22 cellular contexts compared by ENCODE assay signal in the genomic region with DNA sequence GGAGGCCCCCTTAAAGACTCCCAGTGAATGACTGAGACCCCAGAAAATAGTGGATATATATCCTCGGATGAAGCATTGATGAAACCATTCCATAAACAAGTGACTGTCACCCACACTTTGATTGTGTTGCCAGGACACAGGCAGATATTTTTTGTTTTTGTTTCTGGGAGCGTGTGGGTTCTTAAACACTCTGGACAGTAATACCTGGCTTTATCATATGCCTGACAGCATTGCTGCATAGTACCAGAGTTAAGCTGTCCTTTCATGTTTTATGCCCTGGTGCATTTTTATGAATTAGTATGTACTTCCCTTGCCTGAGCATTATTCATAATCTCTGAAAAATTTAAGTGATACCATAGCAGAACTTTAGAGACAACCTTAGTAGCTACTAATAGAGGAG.
"Had no signal": no experiment of that assay in that cellular context is flagged by ENCODE, and none has a peak within 500 bp of the region (broad histone marks: within the 10 kb centered on the region; RNA-seq: fewer than 3 reads in every experiment).

No MANE protein-coding gene starts in this region.

- H3K9me3 Mint-ChIP-seq: activated T-helper 17 cell treated with anti-CD3 and anti-CD28 coated beads, Interleukin-2, amount 50 U/mL, for 72 hours; effector memory CD8-positive, alpha-beta T cell; nephron progenitor cell; stimulated activated naive CD8-positive, alpha-beta T cell treated with anti-CD3 and anti-CD28 coated beads, Interleukin-15, Interleukin-2, amounts not matched to agents 100 ng/mL and 50 ng/mL, for 24 hours had no signal

- H3K27ac Mint-ChIP-seq: activated T-helper 17 cell treated with anti-CD3 and anti-CD28 coated beads, Interleukin-2, amount 50 U/mL, for 72 hours; nephron progenitor cell; stimulated activated naive CD8-positive, alpha-beta T cell treated with anti-CD3 and anti-CD28 coated beads, Interleukin-15, Interleukin-2, amounts not matched to agents 100 ng/mL and 50 ng/mL, for 24 hours had no signal

- H3K4me2 ChIP-seq: hepatocyte had no signal

- H3K4me3 Mint-ChIP-seq: activated T-helper 17 cell treated with anti-CD3 and anti-CD28 coated beads, Interleukin-2, amount 50 U/mL, for 72 hours; effector memory CD8-positive, alpha-beta T cell; nephron progenitor cell; stimulated activated naive CD8-positive, alpha-beta T cell treated with anti-CD3 and anti-CD28 coated beads, Interleukin-15, Interleukin-2, amounts not matched to agents 100 ng/mL and 50 ng/mL, for 24 hours had no signal

- DNase-seq: activated CD4-positive, alpha-beta T cell treated with anti-CD3 and anti-CD28 coated beads, Interleukin-2, amount 50 U/mL, for 4 hours; activated CD4-positive, CD25-positive, alpha-beta regulatory T cell treated with anti-CD3 and anti-CD28 coated beads, Interleukin-2, amount 50 U/mL, for 72 hours; activated naive CD4-positive, alpha-beta T cell treated with Interleukin-2 at 50 U/mL for 16 hours; activated T-cell treated with anti-CD3 and anti-CD28 coated beads for 4 hours; effector memory CD8-positive, alpha-beta T cell; left colon; nephron progenitor cell; nucleus accumbens; posterior cingulate gyrus; stimulated activated CD4-positive, alpha-beta T cell treated with anti-CD3 and anti-CD28 coated beads, Interleukin-12 subunit alpha, Interleukin-12 subunit beta, amount 100 ng/mL, for 4 hours; stimulated activated CD4-positive, alpha-beta T cell treated with anti-CD3 and anti-CD28 coated beads, Interleukin-2, amount 100 ng/mL, for 24 hours; SW 1271; T-helper 2 cell; transverse colon had no signal

- H2AFZ ChIP-seq: hepatocyte had no signal

- H3K27ac ChIP-seq: ascending aorta, hepatocyte, transverse colon, vagina, VCaP had no signal

- H3K4me1 Mint-ChIP-seq: activated T-helper 17 cell treated with anti-CD3 and anti-CD28 coated beads, Interleukin-2, amount 50 U/mL, for 72 hours; nephron progenitor cell had no signal

- H3K9me3 ChIP-seq: ascending aorta, transverse colon, vagina had no signal

- H3K27me3 Mint-ChIP-seq: activated T-helper 17 cell treated with anti-CD3 and anti-CD28 coated beads, Interleukin-2, amount 50 U/mL, for 72 hours; effector memory CD8-positive, alpha-beta T cell; stimulated activated naive CD8-positive, alpha-beta T cell treated with anti-CD3 and anti-CD28 coated beads, Interleukin-15, Interleukin-2, amounts not matched to agents 100 ng/mL and 50 ng/mL, for 24 hours had no signal

- H3K27me3 ChIP-seq: ascending aorta, hepatocyte, transverse colon, vagina had no signal

- ATAC-seq: activated T-helper 17 cell treated with anti-CD3 and anti-CD28 coated beads, Interleukin-2, amount 50 U/mL, for 72 hours; effector memory CD8-positive, alpha-beta T cell; left colon had no signal

- FAIRE-seq: bronchial epithelial cell had no signal

- H3K4me3 ChIP-seq: ascending aorta, hepatocyte, lung, transverse colon, vagina had no signal
